Comparison of ENCODE assay signal across 18 cellular contexts in the genomic region with DNA sequence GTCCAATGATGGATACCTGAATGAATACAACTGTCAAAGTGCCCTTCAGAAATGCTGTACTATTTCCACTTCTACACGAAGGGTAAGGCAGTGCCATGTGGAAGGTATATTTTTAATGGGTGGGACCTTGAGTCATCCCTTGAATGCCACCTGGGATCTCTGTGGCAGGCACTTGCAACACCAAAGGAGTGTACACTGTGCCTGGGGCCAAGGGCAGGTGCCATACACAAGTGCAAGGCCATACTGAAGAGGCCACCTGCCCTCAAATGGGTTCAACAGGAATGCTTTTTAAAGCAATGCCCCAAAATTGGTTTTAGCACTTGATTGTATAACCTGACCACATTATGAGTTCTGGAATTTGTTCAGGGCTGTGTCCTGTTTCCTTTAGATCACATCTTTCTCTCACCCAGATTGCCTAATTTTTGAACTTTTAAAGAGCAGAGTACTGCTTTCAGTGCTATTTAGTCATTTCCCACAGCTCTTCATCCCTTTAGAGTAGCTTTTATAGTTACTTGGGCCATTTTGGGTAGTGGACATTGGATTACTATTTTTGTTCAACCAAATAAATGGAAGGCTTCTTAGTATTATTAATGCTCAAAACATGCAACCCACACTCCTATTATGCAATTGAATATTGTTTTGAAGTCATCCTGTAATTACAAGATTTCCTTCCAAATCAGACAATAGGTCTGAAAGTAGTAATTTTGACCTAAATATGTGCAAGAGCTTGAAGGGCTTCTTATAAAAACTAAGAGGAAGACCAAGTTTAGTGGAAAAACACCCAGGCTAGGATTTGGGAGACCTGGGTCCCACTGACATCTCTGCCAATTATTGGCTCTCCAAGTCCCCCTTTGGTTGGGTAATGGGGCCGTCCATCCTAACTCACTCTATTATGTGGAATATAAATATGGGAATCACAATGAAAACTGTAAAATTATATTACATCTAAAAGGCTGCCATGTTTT.
"Had no signal": no experiment of that assay in that cellular context is flagged by ENCODE, and none has a peak within 500 bp of the region (broad histone marks: within the 10 kb centered on the region; RNA-seq: fewer than 3 reads in every experiment).

No MANE protein-coding gene starts in this region.

- H3K36me3 ChIP-seq: upper lobe of right lung had no signal

- H3K27me3 ChIP-seq: dorsolateral prefrontal cortex, upper lobe of right lung had no signal

- H3K4me3 Mint-ChIP-seq: activated naive CD4-positive, alpha-beta T cell treated with anti-CD3 and anti-CD28 coated beads, Interleukin-2, amount 50 U/mL, for 24 hours; naive thymus-derived CD8-positive, alpha-beta T cell; T-helper 2 cell treated with Interferon-gamma antibody and Interleukin-4, amounts not matched to agents 5 μg/mL and 100 μg/mL, for 36 hours had no signal

- ATAC-seq: activated CD4-positive, CD25-positive, alpha-beta regulatory T cell treated with anti-CD3 and anti-CD28 coated beads, Interleukin-2, amount 50 U/mL, for 24 hours; naive thymus-derived CD8-positive, alpha-beta T cell; upper lobe of right lung had no signal

- H3K9me3 ChIP-seq: upper lobe of right lung had no signal

- H3K27ac ChIP-seq: dorsolateral prefrontal cortex, upper lobe of right lung had no signal

- H3K4me1 ChIP-seq: upper lobe of right lung had no signal

- H3K27ac Mint-ChIP-seq: activated naive CD4-positive, alpha-beta T cell treated with anti-CD3 and anti-CD28 coated beads, Interleukin-2, amount 50 U/mL, for 24 hours; naive thymus-derived CD8-positive, alpha-beta T cell; progenitor cell of endocrine pancreas; T-helper 2 cell treated with Interferon-gamma antibody and Interleukin-4, amounts not matched to agents 5 μg/mL and 100 μg/mL, for 36 hours had no signal

- H3K36me3 Mint-ChIP-seq: activated naive CD4-positive, alpha-beta T cell treated with anti-CD3 and anti-CD28 coated beads, Interleukin-2, amount 50 U/mL, for 24 hours; brain; naive thymus-derived CD8-positive, alpha-beta T cell had no signal

- H3K27me3 Mint-ChIP-seq: activated naive CD4-positive, alpha-beta T cell treated with anti-CD3 and anti-CD28 coated beads, Interleukin-2, amount 50 U/mL, for 24 hours; brain; naive thymus-derived CD8-positive, alpha-beta T cell; progenitor cell of endocrine pancreas had no signal

- H3K4me1 Mint-ChIP-seq: activated naive CD4-positive, alpha-beta T cell treated with anti-CD3 and anti-CD28 coated beads, Interleukin-2, amount 50 U/mL, for 24 hours; naive thymus-derived CD8-positive, alpha-beta T cell had no signal

- H3K9me3 Mint-ChIP-seq: activated naive CD4-positive, alpha-beta T cell treated with anti-CD3 and anti-CD28 coated beads, Interleukin-2, amount 50 U/mL, for 24 hours; brain; T-helper 2 cell treated with Interferon-gamma antibody and Interleukin-4, amounts not matched to agents 5 μg/mL and 100 μg/mL, for 36 hours had no signal

- H3K4me3 ChIP-seq: dorsolateral prefrontal cortex, upper lobe of right lung had no signal

- DNase-seq: activated CD4-positive, alpha-beta T cell treated with anti-CD3 and anti-CD28 coated beads, Interleukin-2, amount 50 U/mL, for 4 hours; activated effector memory CD4-positive, alpha-beta T cell treated with Interleukin-2 at 50 U/mL for 16 hours; activated T-cell treated with anti-CD3 and anti-CD28 coated beads, Interleukin-2, amount 50 U/mL, for 1 hour; amniotic stem cell; dorsolateral prefrontal cortex; hippocampal formation; kidney glomerular epithelial cell; naive thymus-derived CD8-positive, alpha-beta T cell; nucleus accumbens; right cardiac atrium; stimulated activated naive CD4-positive, alpha-beta T cell; SW 1271; upper lobe of right lung had no signal
